ENCODE assay signal across 25 cellular contexts in genomic region chr10:7003821-7004220, GRCh38.
"Had no signal": no experiment of that assay in that cellular context is flagged by ENCODE, and none has a peak within 500 bp of the region (broad histone marks: within the 10 kb centered on the region; RNA-seq: fewer than 3 reads in every experiment).

No MANE protein-coding gene starts in this region.

- DNase-seq: activated CD4-positive, alpha-beta memory T cell treated with anti-CD3 and anti-CD28 coated beads, Interleukin-2, amount 10 ng/mL, durations not matched to agents 7 days and 5 days; activated CD4-positive, alpha-beta T cell treated with anti-CD3 and anti-CD28 coated beads for 36 hours; activated CD4-positive, alpha-beta T cell treated with anti-CD3 and anti-CD28 coated beads, Interleukin-2, amount 50 U/mL, for 1 hour; activated gamma-delta T cell; activated naive CD4-positive, alpha-beta T cell treated with anti-CD3 and anti-CD28 coated beads for 36 hours; activated T-cell treated with anti-CD3 and anti-CD28 coated beads for 4 hours; activated T-cell treated with anti-CD3 and anti-CD28 coated beads, Interleukin-2, amount 50 U/mL, for 48 hours; brain microvascular endothelial cell; MG63; NCI-H1105; NCI-H1436; NCI-H1694 treated with DMSO at 0.1 percent for 48 hours; NCI-H2029 treated with DMSO at 0.1 percent for 48 hours; NCI-H510A treated with DMSO at 0.1 percent for 48 hours; NCI-H69; NK-92 treated with Interleukin-12 subunit alpha and Interleukin-12 subunit beta, amount 100 ng/mL, for 24 hours; OCI-M1; RPMI8226; T-helper 1 cell; WERI-Rb-1 had no signal

- H3K27me3 ChIP-seq: brain microvascular endothelial cell had no signal

- H3K36me3 ChIP-seq: brain microvascular endothelial cell, MG63, WERI-Rb-1 had no signal

- H3K27me3 Mint-ChIP-seq: activated naive CD8-positive, alpha-beta T cell; activated T-helper 17 cell treated with anti-CD3 and anti-CD28 coated beads, Interleukin-2, amount 50 U/mL, for 72 hours had no signal

- H3K9me3 ChIP-seq: MG63 had no signal

- H3K36me3 Mint-ChIP-seq: activated naive CD8-positive, alpha-beta T cell had no signal

- H3K4me1 Mint-ChIP-seq: activated CD4-positive, alpha-beta T cell treated with anti-CD3 and anti-CD28 coated beads for 36 hours; activated T-helper 17 cell treated with anti-CD3 and anti-CD28 coated beads, Interleukin-2, amount 50 U/mL, for 72 hours had no signal

- H3K27ac ChIP-seq: brain microvascular endothelial cell, SK-N-MC, WERI-Rb-1 had no signal

- H3K4me3 ChIP-seq: MG63, SK-N-MC had no signal

- H3K4me3 Mint-ChIP-seq: activated CD4-positive, alpha-beta memory T cell treated with anti-CD3 and anti-CD28 coated beads, Interleukin-2, amount 10 ng/mL, durations not matched to agents 7 days and 5 days; activated CD4-positive, alpha-beta T cell treated with anti-CD3 and anti-CD28 coated beads for 36 hours; activated naive CD4-positive, alpha-beta T cell treated with anti-CD3 and anti-CD28 coated beads for 36 hours; activated naive CD8-positive, alpha-beta T cell; activated T-helper 17 cell treated with anti-CD3 and anti-CD28 coated beads, Interleukin-2, amount 50 U/mL, for 72 hours had no signal

- H3K9me3 Mint-ChIP-seq: activated CD4-positive, alpha-beta memory T cell treated with anti-CD3 and anti-CD28 coated beads, Interleukin-2, amount 10 ng/mL, durations not matched to agents 7 days and 5 days; activated naive CD4-positive, alpha-beta T cell treated with anti-CD3 and anti-CD28 coated beads for 36 hours; activated T-helper 17 cell treated with anti-CD3 and anti-CD28 coated beads, Interleukin-2, amount 50 U/mL, for 72 hours had no signal

- ATAC-seq: activated CD4-positive, alpha-beta T cell treated with anti-CD3 and anti-CD28 coated beads for 36 hours; activated T-helper 17 cell treated with anti-CD3 and anti-CD28 coated beads, Interleukin-2, amount 50 U/mL, for 72 hours; Panc1; Right ventricle myocardium inferior had no signal

- H3K27ac Mint-ChIP-seq: activated CD4-positive, alpha-beta memory T cell treated with anti-CD3 and anti-CD28 coated beads, Interleukin-2, amount 10 ng/mL, durations not matched to agents 7 days and 5 days; activated CD4-positive, alpha-beta T cell treated with anti-CD3 and anti-CD28 coated beads for 36 hours; activated naive CD4-positive, alpha-beta T cell treated with anti-CD3 and anti-CD28 coated beads for 36 hours; activated naive CD8-positive, alpha-beta T cell; activated T-helper 17 cell treated with anti-CD3 and anti-CD28 coated beads, Interleukin-2, amount 50 U/mL, for 72 hours had no signal
